In the genomic region with DNA sequence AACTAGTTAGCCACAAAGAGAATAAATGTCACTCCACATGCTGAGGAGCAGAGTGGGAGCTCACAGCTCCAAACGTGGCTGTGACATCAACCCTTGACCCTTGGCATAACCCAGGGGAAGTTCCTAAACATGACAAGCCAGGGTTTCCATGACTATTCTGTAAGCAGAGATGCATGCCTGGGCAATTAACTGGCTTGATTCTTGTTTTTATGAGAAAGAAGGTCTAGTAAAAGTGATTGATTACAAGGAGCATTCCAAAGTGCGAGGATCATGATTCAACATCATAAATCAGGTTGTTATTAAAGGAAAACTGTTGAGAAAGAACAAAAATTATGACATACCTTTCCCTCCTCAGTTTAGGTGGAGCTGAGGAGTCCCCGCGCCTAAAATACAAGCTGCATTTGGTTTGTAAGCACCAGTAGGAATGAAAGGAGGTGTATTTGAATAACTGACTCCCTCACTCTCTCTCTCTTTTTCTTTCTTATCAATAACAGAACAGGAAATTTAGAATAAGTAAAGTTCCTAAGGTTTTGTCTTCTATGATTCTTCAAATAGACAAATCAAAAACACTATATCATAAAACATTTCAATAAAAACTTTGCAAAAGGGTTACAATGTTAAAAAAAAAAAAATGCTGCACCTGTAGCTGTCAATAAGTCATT, we compare ENCODE assay signal across 1 cellular context.
TF ChIP-seq lines count a peak whose summit lies in the region.

No MANE protein-coding gene starts in this region.

TF ChIP-seq in HEK293, 187 proteins besides CTCF, POLR2A, EP300 and RAD21 (continued from another document and continues in another):
- TF ChIP-seq OVOL3 (tag by site-specific recombination; IDR thresholded peaks at IDR 0.05) (peak; percentile 90), ZNF530 (tag by site-specific recombination; IDR thresholded peaks at IDR 0.05; ENCODE audit: low read depth) (no peak), KLF8 (tag by site-specific recombination; IDR thresholded peaks at IDR 0.05) (peak; percentile 71), ZIC2 (tag by site-specific recombination; IDR thresholded peaks at IDR 0.05) (peak; percentile 82), ZSCAN16 (tag by site-specific recombination; IDR thresholded peaks at IDR 0.05) (0 out of 2 replicates have a peak, but pooled peaks have one; percentile 19), ZBTB20 (tag by site-specific recombination; IDR thresholded peaks at IDR 0.05) (no peak), ZEB2 (tag by site-specific recombination; IDR thresholded peaks at IDR 0.05) (peak; percentile 99), BCL11B (tag by site-specific recombination; IDR thresholded peaks at IDR 0.05; ENCODE audit: low read depth) (peak; percentile 89), ZNF510 (tag by site-specific recombination; IDR thresholded peaks at IDR 0.05; ENCODE audit: insufficient replicate concordance) (no peak), KLF7 (tag by site-specific recombination; IDR thresholded peaks at IDR 0.05; ENCODE audit: borderline replicate concordance) (0 out of 2 replicates have a peak, but pooled peaks have one; percentile 48), OSR2 (tag by site-specific recombination; IDR thresholded peaks at IDR 0.05) (peak; percentile 93), ZFP69B (tag by site-specific recombination; IDR thresholded peaks at IDR 0.05) (peak; percentile 82), ZNF2 (tag by site-specific recombination; IDR thresholded peaks at IDR 0.05) (peak; percentile 68; the same call in 1 of the 2 replicates), ZNF560 (tag by site-specific recombination; IDR thresholded peaks at IDR 0.05; ENCODE audit: borderline replicate concordance) (no peak), ZNF473 (tag by site-specific recombination; IDR thresholded peaks at IDR 0.05) (no peak), ZNF501 (tag by site-specific recombination; IDR thresholded peaks at IDR 0.05) (peak; percentile 48; the same call in 1 of the 2 replicates), ZNF596 (tag by site-specific recombination; IDR thresholded peaks at IDR 0.05) (peak; percentile 78), ZNF610 (tag by site-specific recombination; IDR thresholded peaks at IDR 0.05; ENCODE audit: borderline replicate concordance) (no peak), ZNF623 (tag by site-specific recombination; IDR thresholded peaks at IDR 0.05) (no peak), ZNF544 (tag by site-specific recombination; IDR thresholded peaks at IDR 0.05) (no peak), ZNF548 (tag by site-specific recombination; IDR thresholded peaks at IDR 0.05) (no peak), ZSCAN30 (tag by site-specific recombination; IDR thresholded peaks at IDR 0.05) (peak; percentile 96), ZNF660 (tag by site-specific recombination; IDR thresholded peaks at IDR 0.05) (no peak), ZNF10 (tag by site-specific recombination; IDR thresholded peaks at IDR 0.05) (peak; percentile 80; the same call in 1 of the 2 replicates), ZNF292 (tag by site-specific recombination; IDR thresholded peaks at IDR 0.05; ENCODE audit: borderline replicate concordance, low read depth) (no peak), ZNF366 (tag by site-specific recombination; conservative IDR thresholded peaks at IDR 0.05) (peak; percentile 98), ZBTB7A (tag by site-specific recombination; IDR thresholded peaks at IDR 0.05; ENCODE audit: low read depth) (no peak), ZNF157 (tag by site-specific recombination; IDR thresholded peaks at IDR 0.05) (no peak), ZNF416 (tag by site-specific recombination; IDR thresholded peaks at IDR 0.05) (no peak), ZNF146 (tag by site-specific recombination; IDR thresholded peaks at IDR 0.05) (peak; percentile 85), ZNF629 (tag by site-specific recombination; IDR thresholded peaks at IDR 0.05) (peak; percentile 97), GFI1B (tag by site-specific recombination; IDR thresholded peaks at IDR 0.05) (peak; percentile 97), SCRT2 (tag by site-specific recombination; IDR thresholded peaks at IDR 0.05) (peak; percentile 87), ZNF76 (tag by site-specific recombination; IDR thresholded peaks at IDR 0.05; ENCODE audit: borderline replicate concordance, low read depth) (peak; percentile 44; the same call in 1 of the 2 replicates), ZNF785 (tag by site-specific recombination; IDR thresholded peaks at IDR 0.05) (no peak), ZNF112 (tag by site-specific recombination; IDR thresholded peaks at IDR 0.05) (no peak), RBAK (tag by site-specific recombination; IDR thresholded peaks at IDR 0.05) (no peak), HOXD13 (CRISPR knock-in tag; IDR thresholded peaks at IDR 0.05; ENCODE audit: borderline replicate concordance) (peak; percentile 92), GLIS1 (tag by site-specific recombination; IDR thresholded peaks at IDR 0.05) (peak; percentile 77), SP2 (tag by site-specific recombination; IDR thresholded peaks at IDR 0.05) (peak; percentile 44)
- TF ChIP-seq, protein P1, sequence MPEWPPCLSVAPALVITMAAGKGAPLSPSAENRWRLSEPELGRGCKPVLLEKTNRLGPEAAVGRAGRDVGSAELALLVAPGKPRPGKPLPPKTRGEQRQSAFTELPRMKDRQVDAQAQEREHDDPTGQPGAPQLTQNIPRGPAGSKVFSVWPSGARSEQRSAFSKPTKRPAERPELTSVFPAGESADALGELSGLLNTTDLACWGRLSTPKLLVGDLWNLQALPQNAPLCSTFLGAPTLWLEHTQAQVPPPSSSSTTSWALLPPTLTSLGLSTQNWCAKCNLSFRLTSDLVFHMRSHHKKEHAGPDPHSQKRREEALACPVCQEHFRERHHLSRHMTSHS (tag by site-specific recombination; IDR thresholded peaks at IDR 0.05), result peak; percentile 84
- TF ChIP-seq, protein P2, sequence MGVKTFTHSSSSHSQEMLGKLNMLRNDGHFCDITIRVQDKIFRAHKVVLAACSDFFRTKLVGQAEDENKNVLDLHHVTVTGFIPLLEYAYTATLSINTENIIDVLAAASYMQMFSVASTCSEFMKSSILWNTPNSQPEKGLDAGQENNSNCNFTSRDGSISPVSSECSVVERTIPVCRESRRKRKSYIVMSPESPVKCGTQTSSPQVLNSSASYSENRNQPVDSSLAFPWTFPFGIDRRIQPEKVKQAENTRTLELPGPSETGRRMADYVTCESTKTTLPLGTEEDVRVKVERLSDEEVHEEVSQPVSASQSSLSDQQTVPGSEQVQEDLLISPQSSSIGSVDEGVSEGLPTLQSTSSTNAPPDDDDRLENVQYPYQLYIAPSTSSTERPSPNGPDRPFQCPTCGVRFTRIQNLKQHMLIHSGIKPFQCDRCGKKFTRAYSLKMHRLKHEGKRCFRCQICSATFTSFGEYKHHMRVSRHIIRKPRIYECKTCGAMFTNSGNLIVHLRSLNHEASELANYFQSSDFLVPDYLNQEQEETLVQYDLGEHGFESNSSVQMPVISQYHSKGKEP (tag by site-specific recombination; IDR thresholded peaks at IDR 0.05), result peak; percentile 92
- TF ChIP-seq, protein P3, sequence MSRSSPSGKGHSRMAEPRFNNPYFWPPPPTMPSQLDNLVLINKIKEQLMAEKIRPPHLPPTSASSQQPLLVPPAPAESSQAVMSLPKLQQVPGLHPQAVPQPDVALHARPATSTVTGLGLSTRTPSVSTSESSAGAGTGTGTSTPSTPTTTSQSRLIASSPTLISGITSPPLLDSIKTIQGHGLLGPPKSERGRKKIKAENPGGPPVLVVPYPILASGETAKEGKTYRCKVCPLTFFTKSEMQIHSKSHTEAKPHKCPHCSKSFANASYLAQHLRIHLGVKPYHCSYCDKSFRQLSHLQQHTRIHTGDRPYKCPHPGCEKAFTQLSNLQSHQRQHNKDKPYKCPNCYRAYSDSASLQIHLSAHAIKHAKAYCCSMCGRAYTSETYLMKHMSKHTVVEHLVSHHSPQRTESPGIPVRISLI (tag by site-specific recombination; IDR thresholded peaks at IDR 0.05), result no peak
- TF ChIP-seq, protein P4, sequence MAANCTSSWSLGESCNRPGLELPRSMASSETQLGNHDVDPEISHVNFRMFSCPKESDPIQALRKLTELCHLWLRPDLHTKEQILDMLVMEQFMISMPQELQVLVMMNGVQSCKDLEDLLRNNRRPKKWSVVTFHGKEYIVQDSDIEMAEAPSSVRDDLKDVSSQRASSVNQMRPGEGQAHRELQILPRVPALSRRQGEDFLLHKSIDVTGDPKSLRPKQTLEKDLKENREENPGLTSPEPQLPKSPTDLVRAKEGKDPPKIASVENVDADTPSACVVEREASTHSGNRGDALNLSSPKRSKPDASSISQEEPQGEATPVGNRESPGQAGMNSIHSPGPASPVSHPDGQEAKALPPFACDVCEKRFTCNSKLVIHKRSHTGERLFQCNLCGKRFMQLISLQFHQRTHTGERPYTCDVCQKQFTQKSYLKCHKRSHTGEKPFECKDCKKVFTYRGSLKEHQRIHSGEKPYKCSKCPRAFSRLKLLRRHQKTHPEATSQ (tag by site-specific recombination; IDR thresholded peaks at IDR 0.05), result no peak
- TF ChIP-seq, protein P5, sequence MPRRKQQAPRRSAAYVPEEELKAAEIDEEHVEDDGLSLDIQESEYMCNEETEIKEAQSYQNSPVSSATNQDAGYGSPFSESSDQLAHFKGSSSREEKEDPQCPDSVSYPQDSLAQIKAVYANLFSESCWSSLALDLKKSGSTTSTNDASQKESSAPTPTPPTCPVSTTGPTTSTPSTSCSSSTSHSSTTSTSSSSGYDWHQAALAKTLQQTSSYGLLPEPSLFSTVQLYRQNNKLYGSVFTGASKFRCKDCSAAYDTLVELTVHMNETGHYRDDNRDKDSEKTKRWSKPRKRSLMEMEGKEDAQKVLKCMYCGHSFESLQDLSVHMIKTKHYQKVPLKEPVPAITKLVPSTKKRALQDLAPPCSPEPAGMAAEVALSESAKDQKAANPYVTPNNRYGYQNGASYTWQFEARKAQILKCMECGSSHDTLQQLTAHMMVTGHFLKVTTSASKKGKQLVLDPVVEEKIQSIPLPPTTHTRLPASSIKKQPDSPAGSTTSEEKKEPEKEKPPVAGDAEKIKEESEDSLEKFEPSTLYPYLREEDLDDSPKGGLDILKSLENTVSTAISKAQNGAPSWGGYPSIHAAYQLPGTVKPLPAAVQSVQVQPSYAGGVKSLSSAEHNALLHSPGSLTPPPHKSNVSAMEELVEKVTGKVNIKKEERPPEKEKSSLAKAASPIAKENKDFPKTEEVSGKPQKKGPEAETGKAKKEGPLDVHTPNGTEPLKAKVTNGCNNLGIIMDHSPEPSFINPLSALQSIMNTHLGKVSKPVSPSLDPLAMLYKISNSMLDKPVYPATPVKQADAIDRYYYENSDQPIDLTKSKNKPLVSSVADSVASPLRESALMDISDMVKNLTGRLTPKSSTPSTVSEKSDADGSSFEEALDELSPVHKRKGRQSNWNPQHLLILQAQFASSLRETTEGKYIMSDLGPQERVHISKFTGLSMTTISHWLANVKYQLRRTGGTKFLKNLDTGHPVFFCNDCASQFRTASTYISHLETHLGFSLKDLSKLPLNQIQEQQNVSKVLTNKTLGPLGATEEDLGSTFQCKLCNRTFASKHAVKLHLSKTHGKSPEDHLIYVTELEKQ (tag by site-specific recombination; IDR thresholded peaks at IDR 0.05; ENCODE audit: borderline replicate concordance), result peak; percentile 98
- TF ChIP-seq, protein P6, sequence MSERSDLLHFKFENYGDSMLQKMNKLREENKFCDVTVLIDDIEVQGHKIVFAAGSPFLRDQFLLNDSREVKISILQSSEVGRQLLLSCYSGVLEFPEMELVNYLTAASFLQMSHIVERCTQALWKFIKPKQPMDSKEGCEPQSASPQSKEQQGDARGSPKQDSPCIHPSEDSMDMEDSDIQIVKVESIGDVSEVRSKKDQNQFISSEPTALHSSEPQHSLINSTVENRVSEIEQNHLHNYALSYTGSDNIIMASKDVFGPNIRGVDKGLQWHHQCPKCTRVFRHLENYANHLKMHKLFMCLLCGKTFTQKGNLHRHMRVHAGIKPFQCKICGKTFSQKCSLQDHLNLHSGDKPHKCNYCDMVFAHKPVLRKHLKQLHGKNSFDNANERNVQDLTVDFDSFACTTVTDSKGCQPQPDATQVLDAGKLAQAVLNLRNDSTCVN (tag by site-specific recombination; optimal IDR thresholded peaks at IDR 0.05), result no peak
- TF ChIP-seq, protein P7, sequence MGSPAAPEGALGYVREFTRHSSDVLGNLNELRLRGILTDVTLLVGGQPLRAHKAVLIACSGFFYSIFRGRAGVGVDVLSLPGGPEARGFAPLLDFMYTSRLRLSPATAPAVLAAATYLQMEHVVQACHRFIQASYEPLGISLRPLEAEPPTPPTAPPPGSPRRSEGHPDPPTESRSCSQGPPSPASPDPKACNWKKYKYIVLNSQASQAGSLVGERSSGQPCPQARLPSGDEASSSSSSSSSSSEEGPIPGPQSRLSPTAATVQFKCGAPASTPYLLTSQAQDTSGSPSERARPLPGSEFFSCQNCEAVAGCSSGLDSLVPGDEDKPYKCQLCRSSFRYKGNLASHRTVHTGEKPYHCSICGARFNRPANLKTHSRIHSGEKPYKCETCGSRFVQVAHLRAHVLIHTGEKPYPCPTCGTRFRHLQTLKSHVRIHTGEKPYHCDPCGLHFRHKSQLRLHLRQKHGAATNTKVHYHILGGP (tag by site-specific recombination; IDR thresholded peaks at IDR 0.05), result peak; percentile 82
- TF ChIP-seq, protein P8, sequence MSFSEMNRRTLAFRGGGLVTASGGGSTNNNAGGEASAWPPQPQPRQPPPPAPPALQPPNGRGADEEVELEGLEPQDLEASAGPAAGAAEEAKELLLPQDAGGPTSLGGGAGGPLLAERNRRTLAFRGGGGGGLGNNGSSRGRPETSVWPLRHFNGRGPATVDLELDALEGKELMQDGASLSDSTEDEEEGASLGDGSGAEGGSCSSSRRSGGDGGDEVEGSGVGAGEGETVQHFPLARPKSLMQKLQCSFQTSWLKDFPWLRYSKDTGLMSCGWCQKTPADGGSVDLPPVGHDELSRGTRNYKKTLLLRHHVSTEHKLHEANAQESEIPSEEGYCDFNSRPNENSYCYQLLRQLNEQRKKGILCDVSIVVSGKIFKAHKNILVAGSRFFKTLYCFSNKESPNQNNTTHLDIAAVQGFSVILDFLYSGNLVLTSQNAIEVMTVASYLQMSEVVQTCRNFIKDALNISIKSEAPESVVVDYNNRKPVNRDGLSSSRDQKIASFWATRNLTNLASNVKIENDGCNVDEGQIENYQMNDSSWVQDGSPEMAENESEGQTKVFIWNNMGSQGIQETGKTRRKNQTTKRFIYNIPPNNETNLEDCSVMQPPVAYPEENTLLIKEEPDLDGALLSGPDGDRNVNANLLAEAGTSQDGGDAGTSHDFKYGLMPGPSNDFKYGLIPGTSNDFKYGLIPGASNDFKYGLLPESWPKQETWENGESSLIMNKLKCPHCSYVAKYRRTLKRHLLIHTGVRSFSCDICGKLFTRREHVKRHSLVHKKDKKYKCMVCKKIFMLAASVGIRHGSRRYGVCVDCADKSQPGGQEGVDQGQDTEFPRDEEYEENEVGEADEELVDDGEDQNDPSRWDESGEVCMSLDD (tag by site-specific recombination; IDR thresholded peaks at IDR 0.05), result no peak
- TF ChIP-seq, protein P9, sequence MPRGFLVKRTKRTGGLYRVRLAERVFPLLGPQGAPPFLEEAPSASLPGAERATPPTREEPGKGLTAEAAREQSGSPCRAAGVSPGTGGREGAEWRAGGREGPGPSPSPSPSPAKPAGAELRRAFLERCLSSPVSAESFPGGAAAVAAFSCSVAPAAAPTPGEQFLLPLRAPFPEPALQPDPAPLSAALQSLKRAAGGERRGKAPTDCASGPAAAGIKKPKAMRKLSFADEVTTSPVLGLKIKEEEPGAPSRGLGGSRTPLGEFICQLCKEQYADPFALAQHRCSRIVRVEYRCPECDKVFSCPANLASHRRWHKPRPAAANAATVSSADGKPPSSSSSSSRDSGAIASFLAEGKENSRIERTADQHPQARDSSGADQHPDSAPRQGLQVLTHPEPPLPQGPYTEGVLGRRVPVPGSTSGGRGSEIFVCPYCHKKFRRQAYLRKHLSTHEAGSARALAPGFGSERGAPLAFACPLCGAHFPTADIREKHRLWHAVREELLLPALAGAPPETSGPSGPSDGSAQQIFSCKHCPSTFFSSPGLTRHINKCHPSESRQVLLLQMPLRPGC (tag by site-specific recombination; IDR thresholded peaks at IDR 0.05), result peak; percentile 99
